ENCODE assay signal across 23 cellular contexts in genomic region chr11:66600924-66601233, GRCh38. TPM values are rescaled to one million over a fixed set of nuclear protein-coding genes. Genes with fewer than 3 reads are reported as not detected.
DNase-seq lines count a peak whose midpoint lies in the region; ATAC-seq, FAIRE-seq and TF ChIP-seq lines count a peak whose summit lies in the region.
"Had no signal": no experiment of that assay in that cellular context is flagged by ENCODE, and none has a peak within 500 bp of the region (broad histone marks: within the 10 kb centered on the region; RNA-seq: fewer than 3 reads in every experiment).

No MANE protein-coding gene starts in this region.

- no peak overlapping the region for H2BK5ac ChIP-seq in IMR-90 (ENCODE audit: low read depth, low read length, poor library complexity, severe bottlenecking)

- H2BK15ac ChIP-seq in IMR-90 (ENCODE audit: low read depth, low read length), result no peak overlapping the region

- no peak for TF ChIP-seq POLR2A in IMR-90 (IDR thresholded peaks at IDR 0.05; ENCODE audit: low read depth, low read length)
- TF ChIP-seq POLR2A in GM12878 (IDR thresholded peaks at IDR 0.05; ENCODE audit: low read depth, low read length), result no peak
- no peak for TF ChIP-seq POLR2A in gastrocnemius medialis (IDR thresholded peaks at IDR 0.05)

- no peak for TF ChIP-seq EP300 in GM12878 (IDR thresholded peaks at IDR 0.05; ENCODE audit: borderline replicate concordance in 1 of 2, control insufficient read depth in 1 of 2, low read depth in 2 of 2, low read length in 2 of 2)

- peaks cover 3% of the 10 kb centered on the region for H3K79me2 ChIP-seq in GM12878 (ENCODE audit: control insufficient read depth, insufficient read depth, low read length)

- peak overlapping the region; percentile 11 for H2AK9ac ChIP-seq in IMR-90 (replicated peaks; ENCODE audit: low read depth, low read length, poor library complexity)

- H3K9ac ChIP-seq in IMR-90 (ENCODE audit: low read depth, low read length) (no peak overlapping the region), GM12878 (ENCODE audit: control insufficient read depth, insufficient read depth, low read length) (no peak overlapping the region)

- H4K5ac ChIP-seq in IMR-90 (ENCODE audit: low read depth, low read length), result no peak overlapping the region

- no peak overlapping the region for H2BK120ac ChIP-seq in IMR-90 (ENCODE audit: low read depth, low read length)

- no peak overlapping the region for H3K18ac ChIP-seq in IMR-90 (ENCODE audit: low read depth, low read length)

- H2BK20ac ChIP-seq in IMR-90 (ENCODE audit: low read depth, low read length), result no peak overlapping the region

- H2AK5ac ChIP-seq in IMR-90 (ENCODE audit: low read depth, low read length), result no peak overlapping the region

- BruUV-seq in IMR-90 (replicated peaks; lab: Mats Ljungman, UMichigan), result no TSS peak
- no TSS peak for BruUV-seq in GM12878 (replicated peaks; lab: Mats Ljungman, UMichigan)

- H3K9me3 Mint-ChIP-seq in progenitor cell of endocrine pancreas (ENCODE audit: low read depth), result no peaks in the 10 kb centered on the region
- H3K9me3 Mint-ChIP-seq: activated CD4-positive, alpha-beta T cell treated with anti-CD3 and anti-CD28 coated beads, Interleukin-2, amount 10 ng/mL, durations not matched to agents 24 days and 14 days; CD8-positive, alpha-beta memory T cell; neural crest cell had no signal

- no peak for TF ChIP-seq RAD21 in IMR-90 (IDR thresholded peaks at IDR 0.05; ENCODE audit: low read length)
- TF ChIP-seq RAD21 in GM12878 (IDR thresholded peaks at IDR 0.05; ENCODE audit: insufficient read depth, low read depth, low read length), result no peak

- RAD21 ChIA-PET in GM12878 (lab: Charles Lee; ENCODE audit: unreplicated experiment), result no interaction called here

- no peak overlapping the region for H4K91ac ChIP-seq in IMR-90 (ENCODE audit: insufficient read depth, low read depth, low read length)

- H3K27ac ChIP-seq in IMR-90 (ENCODE audit: insufficient read depth, low read length) (no peak overlapping the region), GM12878 (ENCODE audit: control insufficient read depth, insufficient read depth) (no peak overlapping the region), gastrocnemius medialis (no peak overlapping the region)
- H3K27ac ChIP-seq: colonic mucosa, lower lobe of right lung, prostate gland, upper lobe of right lung, VCaP had no signal

- intact Hi-C loops in IMR-90 (cut with micrococcal nuclease), result no loop called here
- intact Hi-C loops in GM12878 (cut with micrococcal nuclease; ENCODE audit: unreplicated experiment), result no loop called here
- intact Hi-C loops in gastrocnemius medialis (cut with DNase I; ENCODE audit: low total_unique reads), result no loop called here
- intact Hi-C loops in sciatic nerve (cut with DNase I), result no loop called here

- no peak overlapping the region for H3K23ac ChIP-seq in IMR-90 (ENCODE audit: low read depth, low read length)

- H4K20me1 ChIP-seq in IMR-90 (ENCODE audit: insufficient read depth, low read length), result peaks cover 25% of the 10 kb centered on the region
- H4K20me1 ChIP-seq in GM12878 (ENCODE audit: control insufficient read depth, insufficient read depth), result no peaks in the 10 kb centered on the region

- H3K14ac ChIP-seq in IMR-90 (replicated peaks; ENCODE audit: low read depth, low read length), result no peak overlapping the region

- dilution Hi-C loops in IMR-90 (cut with HindIII; ENCODE audit: low sequenced_read_pairs, unreplicated experiment), result no loop called here

- ATAC-seq in IMR-90 (ENCODE audit: low read depth) (no peak), GM12878 (no peak), gastrocnemius medialis (no peak), sciatic nerve (no peak), HG02870 (IDR thresholded peaks at IDR 0.05; ENCODE audit: unreplicated experiment) (no peak)
- ATAC-seq: lower lobe of right lung had no signal

- SMC1A ChIA-PET in GM12878 (lab: Charles Lee; ENCODE audit: uncharacterized antibody, unreplicated experiment), result interaction anchor here (0.9 to 1.0 kb wide), 2 partner anchors 12 to 21 kb away, joined by 3 read pairs; no protein-coding TSS in a partner anchor

- H3K56ac ChIP-seq in IMR-90 (ENCODE audit: extremely low read depth, insufficient read depth, low read length), result no peak overlapping the region

- WGBS in IMR-90 (ENCODE audit: extremely low coverage in 2 of 2, insufficient read length in 1 of 2), 2 experiments, result no CpG with 5 or more reads among the region's 4 CpGs
- WGBS in GM12878 (ENCODE audit: insufficient coverage, insufficient replicate concordance, low lambda C conversion rate, missing lambda C conversion rate), result 73% methylated on average over 4 of the region's 4 CpGs

- no peak for TF ChIP-seq CTCF in IMR-90 (conservative IDR thresholded peaks at IDR 0.05; ENCODE audit: low read depth, low read length)
- TF ChIP-seq CTCF in GM12878 (IDR thresholded peaks at IDR 0.05 in 2 of 3, conservative IDR thresholded peaks at IDR 0.05 in 1 of 3; ENCODE audit: control insufficient read depth in 2 of 3, extremely low read depth in 1 of 3, insufficient read depth in 1 of 3, low read depth in 3 of 3, low read length in 3 of 3), result no peak
- TF ChIP-seq CTCF in progenitor cell of endocrine pancreas (IDR thresholded peaks at IDR 0.05; ENCODE audit: unreplicated experiment), result no peak
- no peak for TF ChIP-seq CTCF in gastrocnemius medialis (IDR thresholded peaks at IDR 0.05 in 4 of 5, conservative IDR thresholded peaks at IDR 0.05 in 1 of 5)

- H3K4me3 Mint-ChIP-seq in progenitor cell of endocrine pancreas (ENCODE audit: low read depth), result no peak overlapping the region
- H3K4me3 Mint-ChIP-seq: activated CD4-positive, alpha-beta T cell treated with anti-CD3 and anti-CD28 coated beads, Interleukin-2, amount 10 ng/mL, durations not matched to agents 24 days and 14 days; CD8-positive, alpha-beta memory T cell; neural crest cell had no signal

- H3K4me1 Mint-ChIP-seq in progenitor cell of endocrine pancreas (ENCODE audit: low read depth), result peaks cover 5% of the 10 kb centered on the region
- H3K4me1 Mint-ChIP-seq: activated CD4-positive, alpha-beta T cell treated with anti-CD3 and anti-CD28 coated beads, Interleukin-2, amount 10 ng/mL, durations not matched to agents 24 days and 14 days; neural crest cell had no signal

- H3K27me3 ChIP-seq in IMR-90 (ENCODE audit: control insufficient read depth, insufficient read depth, low read length), result no peaks in the 10 kb centered on the region
- H3K27me3 ChIP-seq in GM12878 (replicated peaks in 1 of 2; ENCODE audit: control insufficient read depth in 2 of 2, insufficient read depth in 2 of 2, low read length in 1 of 2), result no peaks in the 10 kb centered on the region
- H3K27me3 ChIP-seq in gastrocnemius medialis, result no peaks in the 10 kb centered on the region
- H3K27me3 ChIP-seq: colonic mucosa, upper lobe of right lung had no signal

- no peak overlapping the region for H2AFZ ChIP-seq in IMR-90 (replicated peaks; ENCODE audit: low read length, poor library complexity)
- no peak overlapping the region for H2AFZ ChIP-seq in GM12878 (ENCODE audit: control insufficient read depth, low read depth, low read length)

- H3K36me3 ChIP-seq in IMR-90 (ENCODE audit: control insufficient read depth, insufficient read depth, low read length), result peaks cover 41% of the 10 kb centered on the region
- peaks cover 0 to 9% of the 10 kb centered on the region in 2 experiments; a peak in 3 of 4 replicates for H3K36me3 ChIP-seq in GM12878 (ENCODE audit: control insufficient read depth in 2 of 2, insufficient read depth in 2 of 2, low read length in 1 of 2)
- peaks cover 0 to 29% of the 10 kb centered on the region in 2 donors for H3K36me3 ChIP-seq in gastrocnemius medialis

- H4K8ac ChIP-seq in IMR-90 (ENCODE audit: low read depth in 2 of 2, low read length in 2 of 2), result no peak overlapping the region

- H3K9me3 ChIP-seq in IMR-90 (ENCODE audit: control insufficient read depth, insufficient read depth, low read length), result no peaks in the 10 kb centered on the region
- H3K9me3 ChIP-seq in GM12878 (replicated peaks; ENCODE audit: control insufficient read depth, insufficient read depth, low read length), result no peaks in the 10 kb centered on the region
- no peaks in the 10 kb centered on the region for H3K9me3 ChIP-seq in gastrocnemius medialis
- H3K9me3 ChIP-seq: colonic mucosa, lower lobe of right lung, prostate gland, upper lobe of right lung had no signal

- peaks cover 21% of the 10 kb centered on the region; the same call in 1 of the 2 replicates for H3K9me1 ChIP-seq in IMR-90 (ENCODE audit: insufficient read depth, low read length)

- H3K4me3 ChIP-seq in IMR-90 (ENCODE audit: insufficient read depth, low read depth, low read length) (no peak overlapping the region), GM12878 (no peak overlapping the region), gastrocnemius medialis (no peak overlapping the region)
- H3K4me3 ChIP-seq: colonic mucosa, lower lobe of right lung, prostate gland, upper lobe of right lung had no signal

- H3K4me1 ChIP-seq in IMR-90 (ENCODE audit: control insufficient read depth, insufficient read depth, low read length) (peaks cover 10% of the 10 kb centered on the region), GM12878 (ENCODE audit: control insufficient read depth, insufficient read depth, low read length) (peaks cover 7% of the 10 kb centered on the region; the same call in 1 of the 2 replicates), gastrocnemius medialis (peaks cover 0 to 11% of the 10 kb centered on the region in 2 donors)
- H3K4me1 ChIP-seq: colonic mucosa, prostate gland had no signal

- H3K4me2 ChIP-seq in IMR-90 (ENCODE audit: low read depth, low read length) (no peak overlapping the region), GM12878 (ENCODE audit: control insufficient read depth, insufficient read depth) (no peak overlapping the region)

- POLR2A ChIA-PET in IMR-90 (lab: Charles Lee; ENCODE audit: unreplicated experiment), result no interaction called here
- POLR2A ChIA-PET in GM12878 (lab: Charles Lee), result interaction anchor here (0.9 to 2.4 kb wide), 3 partner anchors 9 to 16 kb away, joined by 4 to 7 read pairs (median 6); partner anchors contain the start of genes CCDC87 and RBM14

- CTCF ChIA-PET in IMR-90 (lab: Yijun Ruan, JAX) (no interaction called here), GM12878 (lab: Yijun Ruan, JAX) (interaction anchor here (2.1 kb wide), 1 partner anchor 9 kb away, joined by 4 read pairs; no protein-coding TSS in a partner anchor)

- no peak for FAIRE-seq in GM12878 (lab: Jason Lieb, UNC)
- FAIRE-seq: bronchial epithelial cell had no signal

- in situ Hi-C loops in IMR-90 (cut with MboI; ENCODE audit: low sequenced_read_pairs) (no loop called here), GM12878 (cut with MboI) (no loop called here), gastrocnemius medialis (cut with MboI; ENCODE audit: low sequenced_read_pairs in 4 of 4) (no loop called here)

- peak overlapping the region; percentile 46 for H3K27ac Mint-ChIP-seq in progenitor cell of endocrine pancreas
- H3K27ac Mint-ChIP-seq: activated CD4-positive, alpha-beta T cell treated with anti-CD3 and anti-CD28 coated beads, Interleukin-2, amount 10 ng/mL, durations not matched to agents 24 days and 14 days had no signal

- no peak for DNase-seq in IMR-90
- DNase-seq in GM12878 (ENCODE audit: low read depth, low spot score), result no peak
- no peak for DNase-seq in progenitor cell of endocrine pancreas (ENCODE audit: low spot score, unreplicated experiment)
- no peak for DNase-seq in gastrocnemius medialis
- no peak for DNase-seq in sciatic nerve (ENCODE audit: low spot score)
- DNase-seq: activated CD4-positive, alpha-beta T cell treated with anti-CD3 and anti-CD28 coated beads, Interleukin-2, amount 10 ng/mL, durations not matched to agents 24 days and 14 days; activated naive CD4-positive, alpha-beta T cell treated with Interleukin-2 at 50 U/mL for 16 hours; activated T-cell treated with anti-CD3 and anti-CD28 coated beads, Interleukin-2, amount 50 U/mL, for 48 hours; amniotic stem cell; CD8-positive, alpha-beta memory T cell; colonic mucosa; lower lobe of right lung; NCI-H1092 treated with DMSO at 0.1 percent for 48 hours; NCI-H1930; NCI-H2227 treated with DMSO at 0.1 percent for 48 hours; stimulated activated CD8-positive, alpha-beta memory T cell treated with anti-CD3 and anti-CD28 coated beads, Interleukin-4, amount 100 ng/mL, for 48 hours; upper lobe of right lung had no signal

- H3K36me3 Mint-ChIP-seq in progenitor cell of endocrine pancreas (ENCODE audit: insufficient read depth), result peaks cover 6% of the 10 kb centered on the region

- H3K4ac ChIP-seq in IMR-90 (ENCODE audit: low read depth, low read length), result no peak overlapping the region

- no peaks in the 10 kb centered on the region for H3K27me3 Mint-ChIP-seq in progenitor cell of endocrine pancreas
- H3K27me3 Mint-ChIP-seq: activated CD4-positive, alpha-beta T cell treated with anti-CD3 and anti-CD28 coated beads, Interleukin-2, amount 10 ng/mL, durations not matched to agents 24 days and 14 days; CD8-positive, alpha-beta memory T cell had no signal

- peaks cover 13 to 39% of the 10 kb centered on the region in 2 experiments; a peak in 3 of 4 replicates for H3K79me1 ChIP-seq in IMR-90 (ENCODE audit: low read depth in 1 of 2, low read length in 2 of 2)

RNA-seq across cellular contexts. Expression of gene CCS, which starts 7.9 kb away (rescaled TPM):
- total RNA-seq in IMR-90 (2012; rRNA removed) (20.1 and 21.4 TPM in 2 replicates), GM12878 (2014; rRNA removed) (35.8 and 40.6 TPM in 2 replicates), GM12878 (2014; rRNA removed; fragmentation: Illumina TruSeq; extraction: Trizol) (25.3 and 25.8 TPM in 2 replicates), GM12878 (2021) (33.8 and 35.3 TPM in 2 replicates), progenitor cell of endocrine pancreas (48.9 and 49.7 TPM in 2 replicates), gastrocnemius medialis (10 to 100 TPM in 3 of 4 donors, 1 to 10 TPM in 1; 9.0 to 12.3 (median 11.7) TPM), sciatic nerve (48.8 TPM)
- polyA plus RNA-seq in IMR-90 (2012; rRNA removed) (53.0 and 54.6 TPM in 2 replicates), GM12878 (2011; rRNA removed) (10.9 and 15.7 TPM in 2 replicates), GM12878 (2014; fragmentation: Illumina TruSeq; extraction: Trizol) (7.0 and 20.5 TPM in 2 replicates), GM12878 (2014; fragmentation: Nextera tagmentation; extraction: Ambion mirVana) (1 to 10 TPM; 1.5 to 7.6 TPM), GM12878 (2014; rRNA removed) (44.2 and 46.6 TPM in 2 replicates), GM12878 (2016; fragmentation: Nextera tagmentation; extraction: Ambion mirVana) (10 to 100 TPM; 41.9 to 44.1 TPM)
- polyA plus RNA-seq in IMR-90 (2012; cell fraction: cytosol; rRNA removed), result 33.9 and 50.0 TPM in 2 replicates
- 401 and 499 TPM in 2 replicates for polyA plus RNA-seq in IMR-90 (2012; cell fraction: nucleus; rRNA removed; ENCODE audit: low replicate concordance)
- total RNA-seq in GM12878 (2013; cell fraction: nucleolus; rRNA removed), result 40.3 and 53.9 TPM in 2 replicates
- 21.2 TPM for polyA plus RNA-seq in GM12878 (2011; ENCODE audit: low read depth)
- 22.9 and 31.7 TPM in 2 replicates for polyA plus RNA-seq in GM12878 (2011; cell fraction: cytosol; rRNA removed)
- 64.7 and 70.2 TPM in 2 replicates for polyA plus RNA-seq in GM12878 (2011; cell fraction: nucleus; rRNA removed)
- 47.0 and 47.3 TPM in 2 replicates for polyA plus RNA-seq in GM12878 (2012)
- polyA minus RNA-seq in GM12878 (2011; rRNA and poly(A)+ RNA removed), result 12.5 and 20.3 TPM in 2 replicates
- polyA minus RNA-seq in GM12878 (2011; cell fraction: cytosol; rRNA and poly(A)+ RNA removed), result 11.5 and 13.1 TPM in 2 replicates
- polyA minus RNA-seq in GM12878 (2011; cell fraction: nucleus; rRNA and poly(A)+ RNA removed), result 8.3 and 14.5 TPM in 2 replicates

RNA-seq across cellular contexts. Expression of gene CCDC87, which starts 8.0 kb away (rescaled TPM):
- total RNA-seq in IMR-90 (2012; rRNA removed) (under 0.01 and 0.18 TPM in 2 replicates), GM12878 (2014; rRNA removed) (0.17 TPM in 1 of 2 replicates, not detected in the other), GM12878 (2014; rRNA removed; fragmentation: Illumina TruSeq; extraction: Trizol) (0.09 TPM in 1 of 2 replicates, not detected in the other), GM12878 (2021) (0.08 and 0.13 TPM in 2 replicates), progenitor cell of endocrine pancreas (0.89 and 1.1 TPM in 2 replicates), gastrocnemius medialis (under 1 TPM in 2 of 4 donors, not detected in 2; 0.13 to 0.41 TPM), sciatic nerve (0.22 TPM)
- polyA plus RNA-seq in IMR-90 (2012; rRNA removed) (0.14 and 0.19 TPM in 2 replicates), GM12878 (2011; rRNA removed) (0.04 TPM in 1 of 2 replicates, not detected in the other), GM12878 (2014; fragmentation: Illumina TruSeq; extraction: Trizol) (0.07 TPM in 1 of 2 replicates, not detected in the other), GM12878 (2014; fragmentation: Nextera tagmentation; extraction: Ambion mirVana) (under 1 TPM in 1 of 2 experiments, not detected in 1; 0.02 TPM), GM12878 (2014; rRNA removed) (not detected in 2 replicates), GM12878 (2016; fragmentation: Nextera tagmentation; extraction: Ambion mirVana) (under 1 TPM in 1 of 2 experiments, not detected in 1; 0.11 TPM)
- polyA plus RNA-seq in IMR-90 (2012; cell fraction: cytosol; rRNA removed), result 0.10 and 0.15 TPM in 2 replicates
- polyA plus RNA-seq in IMR-90 (2012; cell fraction: nucleus; rRNA removed; ENCODE audit: low replicate concordance), result 0.04 and 0.07 TPM in 2 replicates
- total RNA-seq in GM12878 (2013; cell fraction: nucleolus; rRNA removed), result 0.98 and 1.3 TPM in 2 replicates
- not detected for polyA plus RNA-seq in GM12878 (2011; ENCODE audit: low read depth)
- 0.02 and 0.09 TPM in 2 replicates for polyA plus RNA-seq in GM12878 (2011; cell fraction: cytosol; rRNA removed)
- polyA plus RNA-seq in GM12878 (2011; cell fraction: nucleus; rRNA removed), result 0.15 and 0.23 TPM in 2 replicates
- polyA plus RNA-seq in GM12878 (2012), result 0.04 TPM in 1 of 2 replicates, not detected in the other
- 0.29 and 0.36 TPM in 2 replicates for polyA minus RNA-seq in GM12878 (2011; rRNA and poly(A)+ RNA removed)
- not detected in 2 replicates for polyA minus RNA-seq in GM12878 (2011; cell fraction: cytosol; rRNA and poly(A)+ RNA removed)
- polyA minus RNA-seq in GM12878 (2011; cell fraction: nucleus; rRNA and poly(A)+ RNA removed), result 0.48 and 0.86 TPM in 2 replicates
- total RNA-seq: skeletal muscle tissue had no signal
- polyA plus RNA-seq: CD8-positive, alpha-beta memory T cell had no signal

RNA-seq across cellular contexts. Expression of gene RBM14, which starts 15.6 kb away (rescaled TPM):
- total RNA-seq in IMR-90 (2012; rRNA removed) (9.3 and 12.2 TPM in 2 replicates), GM12878 (2014; rRNA removed) (51.2 and 63.3 TPM in 2 replicates), GM12878 (2014; rRNA removed; fragmentation: Illumina TruSeq; extraction: Trizol) (30.6 and 34.4 TPM in 2 replicates), GM12878 (2021) (114 and 133 TPM in 2 replicates), progenitor cell of endocrine pancreas (119 and 124 TPM in 2 replicates), gastrocnemius medialis (10 to 100 TPM; 17.0 to 43.2 (median 29.4) TPM), sciatic nerve (61.1 TPM)
- polyA plus RNA-seq in IMR-90 (2012; rRNA removed) (31.1 and 34.8 TPM in 2 replicates), GM12878 (2011; rRNA removed) (18.1 and 29.0 TPM in 2 replicates), GM12878 (2014; fragmentation: Illumina TruSeq; extraction: Trizol) (33.3 and 34.4 TPM in 2 replicates), GM12878 (2014; fragmentation: Nextera tagmentation; extraction: Ambion mirVana) (10 to 100 TPM in 1 of 2 experiments, 1 to 10 TPM in 1; 5.4 to 16.1 TPM), GM12878 (2014; rRNA removed) (54.6 and 59.2 TPM in 2 replicates), GM12878 (2016; fragmentation: Nextera tagmentation; extraction: Ambion mirVana) (100 to 1,000 TPM; 138 to 140 TPM)
- polyA plus RNA-seq in IMR-90 (2012; cell fraction: cytosol; rRNA removed), result 16.4 and 25.6 TPM in 2 replicates
- polyA plus RNA-seq in IMR-90 (2012; cell fraction: nucleus; rRNA removed; ENCODE audit: low replicate concordance), result 32.3 and 57.7 TPM in 2 replicates
- total RNA-seq in GM12878 (2013; cell fraction: nucleolus; rRNA removed), result 243 and 263 TPM in 2 replicates
- 22.8 TPM for polyA plus RNA-seq in GM12878 (2011; ENCODE audit: low read depth)
- polyA plus RNA-seq in GM12878 (2011; cell fraction: cytosol; rRNA removed), result 47.4 and 54.9 TPM in 2 replicates
- polyA plus RNA-seq in GM12878 (2011; cell fraction: nucleus; rRNA removed), result 69.1 and 106 TPM in 2 replicates
- 39.7 and 50.2 TPM in 2 replicates for polyA plus RNA-seq in GM12878 (2012)
- polyA minus RNA-seq in GM12878 (2011; rRNA and poly(A)+ RNA removed), result 24.4 and 42.8 TPM in 2 replicates
- 30.7 and 36.0 TPM in 2 replicates for polyA minus RNA-seq in GM12878 (2011; cell fraction: cytosol; rRNA and poly(A)+ RNA removed)
- 45.9 and 78.7 TPM in 2 replicates for polyA minus RNA-seq in GM12878 (2011; cell fraction: nucleus; rRNA and poly(A)+ RNA removed)

RNA-seq across cellular contexts. Expression of gene CTSF, which starts 32.5 kb away (rescaled TPM):
- total RNA-seq in IMR-90 (2012; rRNA removed) (3.6 and 4.1 TPM in 2 replicates), GM12878 (2014; rRNA removed) (0.11 TPM in 1 of 2 replicates, not detected in the other), GM12878 (2014; rRNA removed; fragmentation: Illumina TruSeq; extraction: Trizol) (0.09 and 0.22 TPM in 2 replicates), GM12878 (2021) (0.29 and 0.33 TPM in 2 replicates), progenitor cell of endocrine pancreas (3.6 and 4.1 TPM in 2 replicates), gastrocnemius medialis (10 to 100 TPM; 49.1 to 87.0 (median 60.6) TPM), sciatic nerve (122 TPM)
- polyA plus RNA-seq in IMR-90 (2012; rRNA removed) (15.2 and 16.0 TPM in 2 replicates), GM12878 (2011; rRNA removed) (0.24 and 0.30 TPM in 2 replicates), GM12878 (2014; fragmentation: Illumina TruSeq; extraction: Trizol) (not detected in 2 replicates), GM12878 (2014; fragmentation: Nextera tagmentation; extraction: Ambion mirVana) (not detected), GM12878 (2014; rRNA removed) (0.05 and 0.41 TPM in 2 replicates), GM12878 (2016; fragmentation: Nextera tagmentation; extraction: Ambion mirVana) (under 1 TPM in 1 of 2 experiments, not detected in 1; 0.15 TPM)
- polyA plus RNA-seq in IMR-90 (2012; cell fraction: cytosol; rRNA removed), result 15.8 and 25.9 TPM in 2 replicates
- polyA plus RNA-seq in IMR-90 (2012; cell fraction: nucleus; rRNA removed; ENCODE audit: low replicate concordance), result 51.7 and 61.9 TPM in 2 replicates
- total RNA-seq in GM12878 (2013; cell fraction: nucleolus; rRNA removed), result 0.52 and 0.61 TPM in 2 replicates
- polyA plus RNA-seq in GM12878 (2011; ENCODE audit: low read depth), result 0.29 TPM
- polyA plus RNA-seq in GM12878 (2011; cell fraction: cytosol; rRNA removed), result 0.33 and 0.47 TPM in 2 replicates
- polyA plus RNA-seq in GM12878 (2011; cell fraction: nucleus; rRNA removed), result 2.5 and 4.2 TPM in 2 replicates
- 0.81 and 1.3 TPM in 2 replicates for polyA plus RNA-seq in GM12878 (2012)
- polyA minus RNA-seq in GM12878 (2011; rRNA and poly(A)+ RNA removed), result 0.52 and 1.0 TPM in 2 replicates
- polyA minus RNA-seq in GM12878 (2011; cell fraction: cytosol; rRNA and poly(A)+ RNA removed), result not detected in 2 replicates
- 1.2 TPM in 1 of 2 replicates, not detected in the other for polyA minus RNA-seq in GM12878 (2011; cell fraction: nucleus; rRNA and poly(A)+ RNA removed)
- total RNA-seq: neural crest cell had no signal

RNA-seq across cellular contexts. Expression of gene RBM4, which starts 37.6 kb away (rescaled TPM):
- 175 and 198 TPM in 2 replicates for total RNA-seq in IMR-90 (2012; rRNA removed)
- polyA plus RNA-seq in IMR-90 (2012; rRNA removed), result 165 and 176 TPM in 2 replicates
- polyA plus RNA-seq in IMR-90 (2012; cell fraction: cytosol; rRNA removed), result 116 and 153 TPM in 2 replicates
- 101 and 183 TPM in 2 replicates for polyA plus RNA-seq in IMR-90 (2012; cell fraction: nucleus; rRNA removed; ENCODE audit: low replicate concordance)
- 142 and 143 TPM in 2 replicates for total RNA-seq in GM12878 (2013; cell fraction: nucleolus; rRNA removed)
- 98.9 and 105 TPM in 2 replicates for total RNA-seq in GM12878 (2014; rRNA removed)
- total RNA-seq in GM12878 (2014; rRNA removed; fragmentation: Illumina TruSeq; extraction: Trizol), result 107 and 108 TPM in 2 replicates
- total RNA-seq in GM12878 (2021), result 112 and 130 TPM in 2 replicates
- 132 TPM for polyA plus RNA-seq in GM12878 (2011; ENCODE audit: low read depth)
- 170 and 175 TPM in 2 replicates for polyA plus RNA-seq in GM12878 (2011; rRNA removed)
- polyA plus RNA-seq in GM12878 (2011; cell fraction: cytosol; rRNA removed), result 143 and 169 TPM in 2 replicates
- 132 and 151 TPM in 2 replicates for polyA plus RNA-seq in GM12878 (2011; cell fraction: nucleus; rRNA removed)
- 111 and 127 TPM in 2 replicates for polyA plus RNA-seq in GM12878 (2012)
- polyA plus RNA-seq in GM12878 (2014; fragmentation: Illumina TruSeq; extraction: Trizol), result 115 and 121 TPM in 2 replicates
- polyA plus RNA-seq in GM12878 (2014; fragmentation: Nextera tagmentation; extraction: Ambion mirVana), result 100 to 1,000 TPM; 163 to 224 TPM
- 128 and 135 TPM in 2 replicates for polyA plus RNA-seq in GM12878 (2014; rRNA removed)
- polyA plus RNA-seq in GM12878 (2016; fragmentation: Nextera tagmentation; extraction: Ambion mirVana), result 100 to 1,000 TPM; 141 to 144 TPM
- 132 and 251 TPM in 2 replicates for polyA minus RNA-seq in GM12878 (2011; rRNA and poly(A)+ RNA removed)
- polyA minus RNA-seq in GM12878 (2011; cell fraction: cytosol; rRNA and poly(A)+ RNA removed), result 37.8 and 46.9 TPM in 2 replicates
- polyA minus RNA-seq in GM12878 (2011; cell fraction: nucleus; rRNA and poly(A)+ RNA removed), result 55.6 and 83.2 TPM in 2 replicates
- 239 and 258 TPM in 2 replicates for total RNA-seq in progenitor cell of endocrine pancreas
- total RNA-seq in gastrocnemius medialis, result 100 to 1,000 TPM in 1 of 4 donors, 10 to 100 TPM in 3; 62.4 to 117 (median 69.2) TPM
- 88.6 TPM for total RNA-seq in sciatic nerve
